Comparison of ENCODE assay signal across 8 cellular contexts in genomic region chr12:45183263-45183662, GRCh38. TPM values are rescaled to one million over a fixed set of nuclear protein-coding genes. Genes with fewer than 3 reads are reported as not detected.
DNase-seq lines count a peak whose midpoint lies in the region; ATAC-seq and TF ChIP-seq lines count a peak whose summit lies in the region.

No MANE protein-coding gene starts in this region.

- no peak overlapping the region for H3K27ac ChIP-seq in osteoblast (ENCODE audit: low read depth, low read length)
- H3K27ac ChIP-seq in CD8-positive, alpha-beta memory T cell (ENCODE audit: low read depth, low read length), result no peak overlapping the region

- H3K4me3 ChIP-seq in osteoblast (ENCODE audit: insufficient read depth, low read length), result no peak overlapping the region
- H3K4me3 ChIP-seq in CD8-positive, alpha-beta memory T cell (ENCODE audit: low read length), result no peak overlapping the region

- TF ChIP-seq CTCF in osteoblast (IDR thresholded peaks at IDR 0.05; ENCODE audit: extremely low read depth, low read depth, low read length), result peak; percentile 59

- H3K79me2 ChIP-seq in osteoblast (ENCODE audit: insufficient read depth, low read length), result no peaks in the 10 kb centered on the region

- no peaks in the 10 kb centered on the region for H3K4me1 ChIP-seq in osteoblast (ENCODE audit: insufficient read depth, low read length)
- H3K4me1 ChIP-seq in CD8-positive, alpha-beta memory T cell (ENCODE audit: insufficient read depth, low read length), result no peaks in the 10 kb centered on the region

- peaks cover 11 to 20% (median 13%) of the 10 kb centered on the region in 5 donors for H3K9me3 Mint-ChIP-seq in CD8-positive, alpha-beta memory T cell

- no peak overlapping the region for H3K4me3 Mint-ChIP-seq in CD8-positive, alpha-beta memory T cell

- H3K27me3 ChIP-seq in osteoblast (ENCODE audit: insufficient read depth, low read length), result no peaks in the 10 kb centered on the region
- H3K27me3 ChIP-seq in CD8-positive, alpha-beta memory T cell (ENCODE audit: insufficient read depth, low read length, poor library complexity, severe bottlenecking), result no peaks in the 10 kb centered on the region

- H3K4me1 Mint-ChIP-seq in CD8-positive, alpha-beta memory T cell, result no peaks in the 10 kb centered on the region

- POLR2A ChIA-PET in CD8-positive, alpha-beta memory T cell (lab: Charles Lee), result no interaction called here

- CTCF ChIA-PET in CD8-positive, alpha-beta memory T cell (lab: Charles Lee), result no interaction called here

- H3K36me3 ChIP-seq in osteoblast (ENCODE audit: insufficient read depth, low read length), result no peaks in the 10 kb centered on the region
- no peaks in the 10 kb centered on the region for H3K36me3 ChIP-seq in CD8-positive, alpha-beta memory T cell (ENCODE audit: insufficient read depth, low read length)

- DNase-seq in ELR (ENCODE audit: low read depth) (peak; percentile 35), NCI-H69 (lab: John Stamatoyannopoulos, UW) (peak; percentile 9), dedifferentiated amniotic fluid mesenchymal stem cell (ENCODE audit: extremely low spot score) (peak; percentile 31), osteoblast (ENCODE audit: insufficient read length, low spot score, missing footprints) (peak; percentile 83), left ventricle myocardium superior (no peak), NCI-H146 (lab: John Stamatoyannopoulos, UW) (no peak)
- DNase-seq in CD8-positive, alpha-beta memory T cell, result no peak

- H3K27me3 Mint-ChIP-seq in CD8-positive, alpha-beta memory T cell, result peaks cover 0 to 1% of the 10 kb centered on the region in 2 donors

- peaks cover 4% of the 10 kb centered on the region for H3K9me3 ChIP-seq in osteoblast (ENCODE audit: low read depth, low read length)
- H3K9me3 ChIP-seq in CD8-positive, alpha-beta memory T cell (ENCODE audit: low read length), result peaks cover 2% of the 10 kb centered on the region

- H2AFZ ChIP-seq in osteoblast (ENCODE audit: low read length), result no peak overlapping the region

- no peaks in the 10 kb centered on the region for H4K20me1 ChIP-seq in osteoblast (ENCODE audit: insufficient read depth, low read length)

- peaks cover 5 to 21% (median 20%) of the 10 kb centered on the region in 3 donors for H3K36me3 Mint-ChIP-seq in CD8-positive, alpha-beta memory T cell

- ATAC-seq in HG02840 (IDR thresholded peaks at IDR 0.05; ENCODE audit: low FRiP score, unreplicated experiment), result no peak
- ATAC-seq in left ventricle myocardium superior, result no peak

- no peak overlapping the region for H3K27ac Mint-ChIP-seq in CD8-positive, alpha-beta memory T cell

- H3K4me2 ChIP-seq in osteoblast (ENCODE audit: insufficient read depth, low read length), result no peak overlapping the region

- intact Hi-C loops in left ventricle myocardium superior (cut with micrococcal nuclease), result no loop called here

RNA-seq across cellular contexts. Expression of gene ANO6, which starts 32.6 kb away (rescaled TPM):
- total RNA-seq in osteoblast (49.9 and 53.3 TPM in 2 replicates), left ventricle myocardium superior (44.9 TPM)
- total RNA-seq in CD8-positive, alpha-beta memory T cell, result 10 to 100 TPM; 19.7 to 20.0 TPM
- polyA plus RNA-seq in CD8-positive, alpha-beta memory T cell, result 26.1 TPM

Comparison
In these comparisons a context has a peak if more than half of its experiments do, and no peak if none do; other contexts are left out.
1. DNase-seq: peak in ELR (single experiment), NCI-H69 (single experiment), dedifferentiated amniotic fluid mesenchymal stem cell (single experiment) and osteoblast (single experiment); none in CD8-positive, alpha-beta memory T cell (0 of 5), left ventricle myocardium superior (single experiment) and NCI-H146 (single experiment).